8 cellular contexts compared by ENCODE assay signal in genomic region chr15:90233701-90234518, GRCh38. TPM values are rescaled to one million over a fixed set of nuclear protein-coding genes. Genes with fewer than 3 reads are reported as not detected.
DNase-seq lines count a peak whose midpoint lies in the region; ATAC-seq lines count a peak whose summit lies in the region.

CIB1 (minus strand) TSS chr15:90233941; CDS start chr15:90233885, 56 bp downstream.
GDPGP1 (plus strand) TSS chr15:90234209; CDS start chr15:90240909, 6,700 bp downstream.

- H3K36me3 ChIP-seq in mesenchymal stem cell (ENCODE audit: control insufficient read depth in 1 of 2, insufficient read depth in 2 of 2, low read depth in 1 of 2, low read length in 2 of 2): peaks cover 25 to 53% of the 10 kb centered on the region in 2 experiments

- peaks cover 15% of the 10 kb centered on the region for H3K79me1 ChIP-seq in mesenchymal stem cell (replicated peaks; ENCODE audit: low read length, poor library complexity, severe bottlenecking)

- no peaks in the 10 kb centered on the region for H3K9me3 Mint-ChIP-seq in effector memory CD8-positive, alpha-beta T cell

- no peak within 1 kb of the TSS for H3K23ac ChIP-seq in mesenchymal stem cell (ENCODE audit: low read length in 2 of 2)

- peak within 1 kb of the TSS; percentile 52 for H4K91ac ChIP-seq in mesenchymal stem cell (ENCODE audit: low read length)

- H3K27ac Mint-ChIP-seq in effector memory CD8-positive, alpha-beta T cell: peak within 1 kb of the TSS; percentile 97 to 98

- H2BK5ac ChIP-seq in mesenchymal stem cell (ENCODE audit: low read depth, low read length, poor library complexity, severe bottlenecking): peak within 1 kb of the TSS; percentile 51

- no peaks in the 10 kb centered on the region for H3K27me3 ChIP-seq in mesenchymal stem cell (ENCODE audit: control insufficient read depth in 1 of 2, insufficient read depth in 1 of 2, low read length in 2 of 2)

- H3K36me3 Mint-ChIP-seq in effector memory CD8-positive, alpha-beta T cell (ENCODE audit: insufficient read depth): peaks cover 77% of the 10 kb centered on the region

- peak within 1 kb of the TSS; percentile 96 for H3K4me2 ChIP-seq in mesenchymal stem cell (ENCODE audit: low read length, poor library complexity, severe bottlenecking)

- H3K9me3 ChIP-seq in mesenchymal stem cell (ENCODE audit: control insufficient read depth, low read length): no peaks in the 10 kb centered on the region

- H2BK12ac ChIP-seq in mesenchymal stem cell (ENCODE audit: low read length in 2 of 2): peak within 1 kb of the TSS; percentile 47 to 62

- peak within 1 kb of the TSS; percentile 81 to 88 for H3K4ac ChIP-seq in mesenchymal stem cell (ENCODE audit: low read depth in 1 of 2, low read length in 2 of 2)

- peak within 1 kb of the TSS; percentile 96 for H3K9ac ChIP-seq in mesenchymal stem cell (ENCODE audit: low read length)

- peak within 1 kb of the TSS; percentile 74 for H2AFZ ChIP-seq in mesenchymal stem cell (ENCODE audit: low read depth, low read length)

- in situ Hi-C loops in Caki2 (cut with HindIII; ENCODE audit: low pct_unique_long_range_greater_than_20kb, low sequenced_read_pairs): no loop called here

- ATAC-seq in GM21390 (IDR thresholded peaks at IDR 0.05; ENCODE audit: unreplicated experiment): peak; percentile 81
- ATAC-seq in effector memory CD8-positive, alpha-beta T cell (replicated peaks): peak; percentile 72

- no peaks in the 10 kb centered on the region for H3K27me3 Mint-ChIP-seq in effector memory CD8-positive, alpha-beta T cell

- DNase-seq in Caki2 (ENCODE audit: low read depth) (peak; percentile 95), HUDEP-2 (lab: John Stamatoyannopoulos, UW; ENCODE audit: unreplicated experiment in 76 of 76) (peak; percentile 56 to 98 (median 95)), NOMO-1 treated with dmso at 0.1 percent for 144 hours (lab: John Stamatoyannopoulos, UW; ENCODE audit: unreplicated experiment) (peak; percentile 93), mesenchymal stem cell (peak; percentile 97)
- DNase-seq in activated CD8-positive, alpha-beta memory T cell treated with anti-CD3 and anti-CD28 coated beads for 48 hours (ENCODE audit: low read depth in 2 of 3, low spot score in 2 of 3): peak; percentile 85 to 98 (median 90)
- peak; percentile 94 to 96 (median 96) for DNase-seq in effector memory CD8-positive, alpha-beta T cell
- peak; percentile 95 for DNase-seq in stimulated activated CD8-positive, alpha-beta memory T cell treated with anti-CD3 and anti-CD28 coated beads, Interleukin-12 subunit alpha, Interleukin-12 subunit beta, amount 100 ng/mL, for 24 hours (ENCODE audit: extremely low read depth)

- H3K4me3 ChIP-seq in mesenchymal stem cell (ENCODE audit: insufficient read depth in 1 of 2, low read depth in 1 of 2, low read length in 2 of 2): peak within 1 kb of the TSS; percentile 74 to 96

- H2AK5ac ChIP-seq in mesenchymal stem cell (ENCODE audit: low read length, severe bottlenecking): no peak within 1 kb of the TSS

- H3K27ac ChIP-seq in mesenchymal stem cell (ENCODE audit: low read length, poor library complexity, severe bottlenecking): peak within 1 kb of the TSS; percentile 77

- WGBS in mesenchymal stem cell: under 1% methylated on average over 80 of the region's 81 CpGs

- H3K14ac ChIP-seq in mesenchymal stem cell (ENCODE audit: low read length in 2 of 2): peak within 1 kb of the TSS in 1 of 2 experiments; percentile 88

- peak within 1 kb of the TSS; percentile 80 to 89 for H3K18ac ChIP-seq in mesenchymal stem cell (ENCODE audit: low read depth in 1 of 2, low read length in 2 of 2)

- H3K4me3 Mint-ChIP-seq in effector memory CD8-positive, alpha-beta T cell: peak within 1 kb of the TSS; percentile 82 to 85

- H2BK120ac ChIP-seq in mesenchymal stem cell (ENCODE audit: low read depth, low read length): peak within 1 kb of the TSS; percentile 36

- H4K8ac ChIP-seq in mesenchymal stem cell (ENCODE audit: low read length): peak within 1 kb of the TSS; percentile 89

- peaks cover 45% of the 10 kb centered on the region in 2 donors for H3K4me1 Mint-ChIP-seq in effector memory CD8-positive, alpha-beta T cell (ENCODE audit: low read depth in 2 of 2)

- no peak within 1 kb of the TSS for H2BK15ac ChIP-seq in mesenchymal stem cell (ENCODE audit: low read depth, poor library complexity, severe bottlenecking)

- peaks cover 12% of the 10 kb centered on the region for H3K4me1 ChIP-seq in mesenchymal stem cell (ENCODE audit: control insufficient read depth, insufficient read depth, low read depth, low read length)

RNA-seq across cellular contexts. Expression of gene CIB1, which starts in this region (rescaled TPM):
- total RNA-seq in Caki2 (2014; rRNA removed; shearing (Covaris generic); ENCODE audit: low replicate concordance): 310 and 334 TPM in 2 replicates
- 90.2 TPM for polyA plus RNA-seq in mesenchymal stem cell (2013, experiment 1 of 2)
- polyA plus RNA-seq in mesenchymal stem cell (2013, experiment 2 of 2): 93.4 TPM

RNA-seq across cellular contexts. Expression of gene GDPGP1, which starts in this region (rescaled TPM):
- 3.0 and 13.2 TPM in 2 replicates for total RNA-seq in Caki2 (2014; rRNA removed; shearing (Covaris generic); ENCODE audit: low replicate concordance)
- 1.1 TPM for polyA plus RNA-seq in mesenchymal stem cell (2013, experiment 1 of 2)
- polyA plus RNA-seq in mesenchymal stem cell (2013, experiment 2 of 2): 1.0 TPM

Comparison
In these comparisons a context has a peak if more than half of its experiments do, and no peak if none do; other contexts are left out.
1. Peak in every context shown above with its lines: DNase-seq, ATAC-seq, H3K4me3 ChIP-seq and H3K27ac ChIP-seq.